Comparison of ENCODE assay signal across 21 cellular contexts in genomic region chr13:112668924-112669323, GRCh38. TPM values are rescaled to one million over a fixed set of nuclear protein-coding genes. Genes with fewer than 3 reads are reported as not detected.
DNase-seq lines count a peak whose midpoint lies in the region; ATAC-seq and TF ChIP-seq lines count a peak whose summit lies in the region.
"Had no signal": no experiment of that assay in that cellular context is flagged by ENCODE, and none has a peak within 500 bp of the region (broad histone marks: within the 10 kb centered on the region; RNA-seq: fewer than 3 reads in every experiment).

No MANE protein-coding gene starts in this region.

- H3K36me3 Mint-ChIP-seq in endodermal cell (ENCODE audit: low read depth), result no peaks in the 10 kb centered on the region
- no peaks in the 10 kb centered on the region for H3K36me3 Mint-ChIP-seq in activated CD8-positive, alpha-beta memory T cell treated with anti-CD3 and anti-CD28 coated beads, Interleukin-2, amount 10 ng/mL, durations not matched to agents 7 days and 5 days

- H3K27ac ChIP-seq in endodermal cell (ENCODE audit: low read depth, low read length), result no peak overlapping the region
- no peak overlapping the region for H3K27ac ChIP-seq in neuronal stem cell (replicated peaks; ENCODE audit: low read length)
- no peak overlapping the region for H3K27ac ChIP-seq in mesendoderm (ENCODE audit: low read depth, low read length)
- H3K27ac ChIP-seq: BLaER1, SJCRH30 had no signal

- H2BK15ac ChIP-seq in neuronal stem cell (ENCODE audit: low read length) (no peak overlapping the region), mesendoderm (replicated peaks; ENCODE audit: low read depth) (no peak overlapping the region)

- ATAC-seq in HG03025 (IDR thresholded peaks at IDR 0.05; ENCODE audit: low FRiP score, unreplicated experiment) (no peak), HG03565 (IDR thresholded peaks at IDR 0.05; ENCODE audit: unreplicated experiment) (no peak)
- ATAC-seq in activated CD8-positive, alpha-beta memory T cell treated with anti-CD3 and anti-CD28 coated beads, Interleukin-2, amount 10 ng/mL, durations not matched to agents 7 days and 5 days, result no peak

- H3K27me3 ChIP-seq in endodermal cell (ENCODE audit: control insufficient read depth, insufficient read depth, low read length, poor library complexity, severe bottlenecking) (no peaks in the 10 kb centered on the region), neuronal stem cell (ENCODE audit: control insufficient read depth in 3 of 3, insufficient read depth in 3 of 3, low read depth in 1 of 3, low read length in 3 of 3) (peaks cover 0 to 6% (median 3%) of the 10 kb centered on the region in 3 experiments), mesendoderm (ENCODE audit: insufficient read depth, low read length, poor library complexity) (no peaks in the 10 kb centered on the region)
- H3K27me3 ChIP-seq: BLaER1, SJCRH30 had no signal

- whole genome bisulfite sequencing in endodermal cell (ENCODE audit: insufficient coverage in 1 of 2, insufficient read length in 1 of 2), 2 experiments, result 76 to 84% methylated on average over 6 to 13 of the region's 13 CpGs
- no CpG with 5 or more reads among the region's 13 CpGs for WGBS in neuronal stem cell (ENCODE audit: extremely low coverage in 2 of 2, insufficient read length in 2 of 2, insufficient replicate concordance in 1 of 2), 2 donors
- no CpG with 5 or more reads among the region's 13 CpGs for WGBS in mesendoderm (ENCODE audit: extremely low coverage, insufficient coverage, low lambda C conversion rate)

- H4K8ac ChIP-seq in neuronal stem cell (ENCODE audit: low read depth, low read length) (no peak overlapping the region), mesendoderm (ENCODE audit: low read depth, low read length) (no peak overlapping the region)

- H3K4ac ChIP-seq in neuronal stem cell (ENCODE audit: low read length) (no peak overlapping the region), mesendoderm (ENCODE audit: low read depth, low read length) (no peak overlapping the region)

- no peak overlapping the region for H3K4me3 Mint-ChIP-seq in endodermal cell
- H3K4me3 Mint-ChIP-seq in activated CD8-positive, alpha-beta memory T cell treated with anti-CD3 and anti-CD28 coated beads, Interleukin-2, amount 10 ng/mL, durations not matched to agents 7 days and 5 days, result no peak overlapping the region
- H3K4me3 Mint-ChIP-seq: CD4-positive, alpha-beta T cell had no signal

- DNase-seq in NCI-H69 (lab: John Stamatoyannopoulos, UW) (peak; percentile 44), endodermal cell (peak; percentile 32), neuronal stem cell (ENCODE audit: low spot score) (no peak), mesendoderm (no peak)
- no peak for DNase-seq in activated CD8-positive, alpha-beta memory T cell treated with anti-CD3 and anti-CD28 coated beads, Interleukin-2, amount 10 ng/mL, durations not matched to agents 7 days and 5 days
- DNase-seq: ACHN; CD4-positive, alpha-beta T cell; COR-L47; DMS153; Karpas-422; MV-4-11; NCI-H1694; NCI-H2081 treated with DMSO at 0.1 percent for 48 hours; NCI-H2171 treated with DMSO at 0.1 percent for 48 hours; NCI-H446; NCI-H526; OCI-M1; SJCRH30 had no signal

- no peak overlapping the region for H3K4me3 ChIP-seq in endodermal cell (ENCODE audit: low read length)
- H3K4me3 ChIP-seq in neuronal stem cell (ENCODE audit: low read length in 2 of 2), result no peak overlapping the region
- H3K4me3 ChIP-seq in mesendoderm (ENCODE audit: low read length), result no peak overlapping the region
- H3K4me3 ChIP-seq: BLaER1, SJCRH30 had no signal

- H3K18ac ChIP-seq in neuronal stem cell (ENCODE audit: low read length) (peak overlapping the region; percentile 23), mesendoderm (ENCODE audit: low read length) (no peak overlapping the region)

- no peak overlapping the region for H3K27ac Mint-ChIP-seq in endodermal cell
- H3K27ac Mint-ChIP-seq in activated CD8-positive, alpha-beta memory T cell treated with anti-CD3 and anti-CD28 coated beads, Interleukin-2, amount 10 ng/mL, durations not matched to agents 7 days and 5 days, result no peak overlapping the region
- H3K27ac Mint-ChIP-seq: CD4-positive, alpha-beta T cell had no signal

- H3K9ac ChIP-seq in endodermal cell (ENCODE audit: extremely low read depth, low read length, poor library complexity, severe bottlenecking), result no peak overlapping the region
- H3K9ac ChIP-seq in neuronal stem cell (ENCODE audit: low read depth, low read length, poor library complexity), result no peak overlapping the region
- no peak overlapping the region for H3K9ac ChIP-seq in mesendoderm (ENCODE audit: low read length)
- H3K9ac ChIP-seq: BLaER1 had no signal

- no peak overlapping the region for H4K5ac ChIP-seq in mesendoderm (ENCODE audit: low read length)

- H2BK12ac ChIP-seq in neuronal stem cell (ENCODE audit: low read length), result no peak overlapping the region

- no peak overlapping the region for H3K14ac ChIP-seq in neuronal stem cell (ENCODE audit: low read length)

- no peak overlapping the region for H2AK5ac ChIP-seq in neuronal stem cell (ENCODE audit: low read depth, low read length)
- H2AK5ac ChIP-seq in mesendoderm (ENCODE audit: low read length), result no peak overlapping the region

- H2BK120ac ChIP-seq in neuronal stem cell (ENCODE audit: low read depth, low read length), result no peak overlapping the region
- H2BK120ac ChIP-seq in mesendoderm (ENCODE audit: low read depth, low read length), result no peak overlapping the region

- H3K79me1 ChIP-seq in neuronal stem cell (ENCODE audit: low read depth, low read length), result peaks cover 1% of the 10 kb centered on the region
- H3K79me1 ChIP-seq in mesendoderm (ENCODE audit: low read length), result no peaks in the 10 kb centered on the region

- no peaks in the 10 kb centered on the region for H3K36me3 ChIP-seq in endodermal cell (ENCODE audit: control insufficient read depth, insufficient read depth, low read length)
- H3K36me3 ChIP-seq in neuronal stem cell (replicated peaks in 1 of 2; ENCODE audit: control insufficient read depth in 2 of 2, insufficient read depth in 2 of 2, low read length in 2 of 2), result peaks cover 0 to 1% of the 10 kb centered on the region in 2 donors
- no peaks in the 10 kb centered on the region for H3K36me3 ChIP-seq in mesendoderm (ENCODE audit: control insufficient read depth, insufficient read depth, low read length)
- H3K36me3 ChIP-seq: BLaER1, SJCRH30 had no signal

- H3K4me1 ChIP-seq in endodermal cell (ENCODE audit: control insufficient read depth, insufficient read depth, low read length), result no peaks in the 10 kb centered on the region
- H3K4me1 ChIP-seq in neuronal stem cell (ENCODE audit: control insufficient read depth in 2 of 2, insufficient read depth in 1 of 2, low read depth in 1 of 2, low read length in 2 of 2), result peaks cover 2% of the 10 kb centered on the region in 2 donors
- no peaks in the 10 kb centered on the region for H3K4me1 ChIP-seq in mesendoderm (ENCODE audit: control insufficient read depth, low read depth, low read length)
- H3K4me1 ChIP-seq: SJCRH30 had no signal

- H3K23ac ChIP-seq in neuronal stem cell (ENCODE audit: low read depth, low read length, poor library complexity) (no peak overlapping the region), mesendoderm (ENCODE audit: low read length) (no peak overlapping the region)

- H2BK5ac ChIP-seq in neuronal stem cell (ENCODE audit: low read length) (no peak overlapping the region), mesendoderm (ENCODE audit: low read length) (no peak overlapping the region)

- no peak overlapping the region for H3K56ac ChIP-seq in mesendoderm (ENCODE audit: low read length)

- CTCF ChIA-PET in activated CD8-positive, alpha-beta memory T cell treated with anti-CD3 and anti-CD28 coated beads, Interleukin-2, amount 10 ng/mL, durations not matched to agents 7 days and 5 days (lab: Charles Lee), result no interaction called here

- no peak overlapping the region for H4K91ac ChIP-seq in neuronal stem cell (ENCODE audit: low read depth, low read length, poor library complexity)

- H2AFZ ChIP-seq in neuronal stem cell (ENCODE audit: low read length), result no peak overlapping the region

- no peaks in the 10 kb centered on the region for H3K79me2 ChIP-seq in mesendoderm (ENCODE audit: control insufficient read depth, insufficient read depth, low read length)

- peaks cover 2% of the 10 kb centered on the region for H3K27me3 Mint-ChIP-seq in endodermal cell (ENCODE audit: insufficient read depth)
- peaks cover 6% of the 10 kb centered on the region for H3K27me3 Mint-ChIP-seq in activated CD8-positive, alpha-beta memory T cell treated with anti-CD3 and anti-CD28 coated beads, Interleukin-2, amount 10 ng/mL, durations not matched to agents 7 days and 5 days
- H3K27me3 Mint-ChIP-seq: CD4-positive, alpha-beta T cell had no signal

- H3K9me3 ChIP-seq in endodermal cell (ENCODE audit: control insufficient read depth, low read length) (no peaks in the 10 kb centered on the region), neuronal stem cell (replicated peaks in 1 of 2; ENCODE audit: control insufficient read depth in 2 of 2, insufficient read depth in 1 of 2, low read depth in 1 of 2, low read length in 2 of 2) (peaks cover 0 to 4% of the 10 kb centered on the region in 2 donors)
- H3K9me3 ChIP-seq: BLaER1, SJCRH30 had no signal

- no peak overlapping the region for H3K4me2 ChIP-seq in neuronal stem cell (ENCODE audit: insufficient read depth, low read length, poor library complexity, severe bottlenecking)
- no peak overlapping the region for H3K4me2 ChIP-seq in mesendoderm (ENCODE audit: low read length)
- H3K4me2 ChIP-seq: BLaER1 had no signal

- no peak for TF ChIP-seq CTCF in endodermal cell (conservative IDR thresholded peaks at IDR 0.05)

- H3K4me1 Mint-ChIP-seq in endodermal cell, result peaks cover 5% of the 10 kb centered on the region
- H3K4me1 Mint-ChIP-seq in activated CD8-positive, alpha-beta memory T cell treated with anti-CD3 and anti-CD28 coated beads, Interleukin-2, amount 10 ng/mL, durations not matched to agents 7 days and 5 days, result peaks cover 2% of the 10 kb centered on the region

- H3K9me3 Mint-ChIP-seq in endodermal cell, result no peaks in the 10 kb centered on the region
- H3K9me3 Mint-ChIP-seq in activated CD8-positive, alpha-beta memory T cell treated with anti-CD3 and anti-CD28 coated beads, Interleukin-2, amount 10 ng/mL, durations not matched to agents 7 days and 5 days (ENCODE audit: low read depth), result no peaks in the 10 kb centered on the region
- H3K9me3 Mint-ChIP-seq: CD4-positive, alpha-beta T cell had no signal

RNA-seq across cellular contexts. Expression of gene ATP11A, which starts 20.9 kb away (rescaled TPM):
- 100 to 1,000 TPM; 122 to 140 TPM for total RNA-seq in endodermal cell
- polyA plus RNA-seq in endodermal cell (2013, experiment 1 of 2), result 32.6 TPM
- 30.0 TPM for polyA plus RNA-seq in endodermal cell (2013, experiment 2 of 2)
- polyA plus RNA-seq in neuronal stem cell (2013, experiment 1 of 2), result 22.9 TPM
- 23.4 TPM for polyA plus RNA-seq in neuronal stem cell (2013, experiment 2 of 2)
- 12.6 TPM for polyA plus RNA-seq in mesendoderm (2013, experiment 1 of 2)
- polyA plus RNA-seq in mesendoderm (2013, experiment 2 of 2), result 12.0 TPM
- total RNA-seq in activated CD8-positive, alpha-beta memory T cell treated with anti-CD3 and anti-CD28 coated beads, Interleukin-2, amount 10 ng/mL, durations not matched to agents 7 days and 5 days, result 10 to 100 TPM; 40.0 to 43.5 TPM

Comparison
In these comparisons a context has a peak if more than half of its experiments do, and no peak if none do; other contexts are left out.
1. DNase-seq: peak in NCI-H69 (single experiment) and endodermal cell (single experiment); none in neuronal stem cell (single experiment), mesendoderm (single experiment) and activated CD8-positive, alpha-beta memory T cell treated with anti-CD3 and anti-CD28 coated beads, Interleukin-2, amount 10 ng/mL, durations not matched to agents 7 days and 5 days (single experiment).